15 cellular contexts compared by ENCODE assay signal in genomic region chr12:101946233-101946611, GRCh38.
"Had no signal": no experiment of that assay in that cellular context is flagged by ENCODE, and none has a peak within 500 bp of the region (broad histone marks: within the 10 kb centered on the region; RNA-seq: fewer than 3 reads in every experiment).

No MANE protein-coding gene starts in this region.

- DNase-seq: activated CD4-positive, alpha-beta T cell treated with anti-CD3 and anti-CD28 coated beads, Interleukin-2, amount 10 ng/mL, durations not matched to agents 24 days and 14 days; activated effector memory CD4-positive, alpha-beta T cell treated with anti-CD3 and anti-CD28 coated beads, Interleukin-2, amount 50 U/mL, for 16 hours; activated naive CD8-positive, alpha-beta T cell treated with anti-CD3 and anti-CD28 coated beads, Interleukin-2, amount 10 ng/mL, durations not matched to agents 7 days and 5 days; activated T-cell treated with anti-CD3 and anti-CD28 coated beads, Interleukin-2, amount 50 U/mL, for 1 hour; esophagus squamous epithelium; gastrocnemius medialis; heart right ventricle; left lung; mesendoderm; pancreas; retina; small intestine; T-cell; transverse colon had no signal

- H3K9me3 ChIP-seq: esophagus squamous epithelium, gastrocnemius medialis, heart right ventricle, left lung, pancreas, transverse colon had no signal

- H3K4me3 ChIP-seq: esophagus squamous epithelium, gastrocnemius medialis, heart right ventricle, left lung, pancreas, transverse colon had no signal

- ATAC-seq: gastrocnemius medialis, left lung, T-cell had no signal

- H3K36me3 ChIP-seq: esophagus squamous epithelium, gastrocnemius medialis, heart right ventricle, left lung, pancreas, transverse colon had no signal

- H3K27ac ChIP-seq: gastrocnemius medialis, heart right ventricle, left lung, pancreas, SK-N-MC, transverse colon had no signal

- H3K27me3 ChIP-seq: esophagus squamous epithelium, gastrocnemius medialis, heart right ventricle, left lung, pancreas, transverse colon had no signal

- H3K4me1 ChIP-seq: pancreas had no signal
